8 cellular contexts compared by ENCODE assay signal in the genomic region with DNA sequence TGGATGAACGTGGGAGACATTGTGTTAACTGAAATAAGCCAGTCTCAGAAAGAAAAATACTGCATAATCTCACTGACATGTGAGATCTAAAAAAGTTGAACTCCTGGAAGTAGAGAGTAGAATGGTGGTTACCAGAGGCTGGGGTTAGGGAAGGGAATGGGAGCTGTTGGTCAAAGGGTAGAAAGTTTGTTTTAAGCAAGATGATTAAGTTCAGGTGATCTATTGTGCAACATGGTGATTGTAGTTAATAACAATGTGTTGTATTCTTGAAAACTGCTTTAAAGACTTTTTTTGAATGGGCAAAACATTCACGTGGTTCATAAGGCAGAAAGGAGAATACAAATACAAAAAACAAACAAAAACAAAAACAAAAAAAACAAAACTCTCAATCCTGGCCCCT.
"Had no signal": no experiment of that assay in that cellular context is flagged by ENCODE, and none has a peak within 500 bp of the region (broad histone marks: within the 10 kb centered on the region; RNA-seq: fewer than 3 reads in every experiment).

No MANE protein-coding gene starts in this region.

- H3K4me3 Mint-ChIP-seq: HFFc6, IgD-negative memory B cell had no signal

- H3K27ac Mint-ChIP-seq: HFFc6, IgD-negative memory B cell had no signal

- H3K9ac ChIP-seq: GM23248 had no signal

- H3K4me1 ChIP-seq: HAP-1 had no signal

- H3K36me3 Mint-ChIP-seq: IgD-negative memory B cell had no signal

- H3K36me3 ChIP-seq: HAP-1 had no signal

- ATAC-seq: HCT116 had no signal

- H3K27me3 Mint-ChIP-seq: IgD-negative memory B cell had no signal

- H3K4me1 Mint-ChIP-seq: IgD-negative memory B cell had no signal

- H3K27ac ChIP-seq: GM23248, HL-60 had no signal

- H2AFZ ChIP-seq: GM23248 had no signal

- H3K4me3 ChIP-seq: GM23248, HAP-1 had no signal

- DNase-seq: GM23248, GOT3, HFFc6, KBM-7 had no signal

- H3K9me3 ChIP-seq: HAP-1 had no signal
